Comparison of ENCODE assay signal across 26 cellular contexts in genomic region chr11:86294026-86294425, GRCh38. TPM values are rescaled to one million over a fixed set of nuclear protein-coding genes. Genes with fewer than 3 reads are reported as not detected.
DNase-seq lines count a peak whose midpoint lies in the region; ATAC-seq, FAIRE-seq and TF ChIP-seq lines count a peak whose summit lies in the region.
"Had no signal": no experiment of that assay in that cellular context is flagged by ENCODE, and none has a peak within 500 bp of the region (broad histone marks: within the 10 kb centered on the region; RNA-seq: fewer than 3 reads in every experiment).

No MANE protein-coding gene starts in this region.

- peaks cover 31% of the 10 kb centered on the region for H3K4me1 Mint-ChIP-seq in activated naive CD8-positive, alpha-beta T cell treated with anti-CD3 and anti-CD28 coated beads for 36 hours
- peaks cover 49% of the 10 kb centered on the region for H3K4me1 Mint-ChIP-seq in activated naive CD8-positive, alpha-beta T cell treated with anti-CD3 and anti-CD28 coated beads, Interleukin-2, amount 50 U/mL, for 24 hours
- H3K4me1 Mint-ChIP-seq in activated T-helper 1 cell treated with anti-CD3 and anti-CD28 coated beads, Interleukin-12 subunit alpha, Interleukin-12 subunit beta, Interleukin-2, Interleukin-4 antibody, amounts not matched to agents 30 ng/mL and 10 ng/mL and 1 ng/mL, durations not matched to agents 14 hours and 24 hours and 36 hours (ENCODE audit: low read depth): peaks cover 43% of the 10 kb centered on the region

- no peaks in the 10 kb centered on the region for H3K9me3 Mint-ChIP-seq in activated naive CD8-positive, alpha-beta T cell treated with anti-CD3 and anti-CD28 coated beads for 36 hours
- peaks cover 4% of the 10 kb centered on the region for H3K9me3 Mint-ChIP-seq in activated naive CD8-positive, alpha-beta T cell treated with anti-CD3 and anti-CD28 coated beads, Interleukin-2, amount 50 U/mL, for 24 hours
- no peaks in the 10 kb centered on the region for H3K9me3 Mint-ChIP-seq in activated T-helper 1 cell treated with anti-CD3 and anti-CD28 coated beads, Interleukin-12 subunit alpha, Interleukin-12 subunit beta, Interleukin-2, Interleukin-4 antibody, amounts not matched to agents 30 ng/mL and 10 ng/mL and 1 ng/mL, durations not matched to agents 14 hours and 24 hours and 36 hours

- ATAC-seq in activated naive CD8-positive, alpha-beta T cell treated with anti-CD3 and anti-CD28 coated beads, Interleukin-2, amount 50 U/mL, for 24 hours: no peak
- ATAC-seq: HepG2, K562, PC-3, Right ventricle myocardium inferior had no signal

- peak overlapping the region; percentile 12 for H3K27ac Mint-ChIP-seq in activated naive CD8-positive, alpha-beta T cell treated with anti-CD3 and anti-CD28 coated beads for 36 hours
- no peak overlapping the region for H3K27ac Mint-ChIP-seq in activated naive CD8-positive, alpha-beta T cell treated with anti-CD3 and anti-CD28 coated beads, Interleukin-2, amount 50 U/mL, for 24 hours
- H3K27ac Mint-ChIP-seq in activated T-helper 1 cell treated with anti-CD3 and anti-CD28 coated beads, Interleukin-12 subunit alpha, Interleukin-12 subunit beta, Interleukin-2, Interleukin-4 antibody, amounts not matched to agents 30 ng/mL and 10 ng/mL and 1 ng/mL, durations not matched to agents 14 hours and 24 hours and 36 hours: peak overlapping the region; percentile 36
- H3K27ac Mint-ChIP-seq: B cell had no signal

- no peak for TF ChIP-seq CTCF in fibroblast of the aortic adventitia (IDR thresholded peaks at IDR 0.05; ENCODE audit: insufficient read depth, low read length)

- no peak for FAIRE-seq in HTR-8/SVneo (lab: Jason Lieb, UNC)
- FAIRE-seq: HepG2, K562 had no signal

- H3K27me3 Mint-ChIP-seq in activated naive CD8-positive, alpha-beta T cell treated with anti-CD3 and anti-CD28 coated beads for 36 hours: no peaks in the 10 kb centered on the region
- no peaks in the 10 kb centered on the region for H3K27me3 Mint-ChIP-seq in activated naive CD8-positive, alpha-beta T cell treated with anti-CD3 and anti-CD28 coated beads, Interleukin-2, amount 50 U/mL, for 24 hours
- no peaks in the 10 kb centered on the region for H3K27me3 Mint-ChIP-seq in activated T-helper 1 cell treated with anti-CD3 and anti-CD28 coated beads, Interleukin-12 subunit alpha, Interleukin-12 subunit beta, Interleukin-2, Interleukin-4 antibody, amounts not matched to agents 30 ng/mL and 10 ng/mL and 1 ng/mL, durations not matched to agents 14 hours and 24 hours and 36 hours (ENCODE audit: insufficient read depth)
- H3K27me3 Mint-ChIP-seq: B cell had no signal

- no peak for DNase-seq in activated naive CD8-positive, alpha-beta T cell treated with anti-CD3 and anti-CD28 coated beads for 36 hours
- DNase-seq in activated naive CD8-positive, alpha-beta T cell treated with anti-CD3 and anti-CD28 coated beads, Interleukin-2, amount 50 U/mL, for 24 hours: no peak
- DNase-seq in GM04504 (ENCODE audit: low read depth) (peak; percentile 8), fibroblast of the aortic adventitia (ENCODE audit: low read depth) (peak; percentile 37), NCI-H146 treated with DMSO at 0.1 percent for 48 hours (lab: John Stamatoyannopoulos, UW; ENCODE audit: unreplicated experiment) (no peak), HTR-8/SVneo (ENCODE audit: insufficient read length, low spot score) (no peak), dermis blood vessel endothelial cell (no peak)
- DNase-seq in activated T-helper 1 cell treated with anti-CD3 and anti-CD28 coated beads, Interleukin-12 subunit alpha, Interleukin-12 subunit beta, Interleukin-2, Interleukin-4 antibody, amounts not matched to agents 30 ng/mL and 10 ng/mL and 1 ng/mL, durations not matched to agents 14 hours and 24 hours and 36 hours (ENCODE audit: low spot score): no peak
- DNase-seq: DMS153; DND-41; H7; Kasumi-1; MV-4-11; NCI-H1105; NCI-H146; NCI-H2029; NCI-H446; NCI-H524 treated with DMSO at 0.1 percent for 48 hours; NCI-H82; NK-92 treated with Interleukin-12 subunit alpha and Interleukin-12 subunit beta, amount 100 ng/mL, for 24 hours; PC-3; SJCRH30 had no signal

- H3K4me3 ChIP-seq in fibroblast of the aortic adventitia (ENCODE audit: low read depth, low read length): no peak overlapping the region
- H3K4me3 ChIP-seq: K562, SJCRH30 had no signal

- intact Hi-C loops in activated T-helper 1 cell treated with anti-CD3 and anti-CD28 coated beads, Interleukin-12 subunit alpha, Interleukin-12 subunit beta, Interleukin-2, Interleukin-4 antibody, amounts not matched to agents 30 ng/mL and 10 ng/mL and 1 ng/mL, durations not matched to agents 14 hours and 24 hours and 36 hours (cut with micrococcal nuclease): loop anchor here (5.0 kb wide), 1 partner anchor 123 kb away; no protein-coding TSS in a partner anchor

- no peak overlapping the region for H3K4me3 Mint-ChIP-seq in activated naive CD8-positive, alpha-beta T cell treated with anti-CD3 and anti-CD28 coated beads for 36 hours
- H3K4me3 Mint-ChIP-seq in activated naive CD8-positive, alpha-beta T cell treated with anti-CD3 and anti-CD28 coated beads, Interleukin-2, amount 50 U/mL, for 24 hours: no peak overlapping the region
- no peak overlapping the region for H3K4me3 Mint-ChIP-seq in activated T-helper 1 cell treated with anti-CD3 and anti-CD28 coated beads, Interleukin-12 subunit alpha, Interleukin-12 subunit beta, Interleukin-2, Interleukin-4 antibody, amounts not matched to agents 30 ng/mL and 10 ng/mL and 1 ng/mL, durations not matched to agents 14 hours and 24 hours and 36 hours
- H3K4me3 Mint-ChIP-seq: B cell had no signal

- peaks cover 19% of the 10 kb centered on the region for H3K36me3 Mint-ChIP-seq in activated naive CD8-positive, alpha-beta T cell treated with anti-CD3 and anti-CD28 coated beads for 36 hours
- peaks cover 12% of the 10 kb centered on the region for H3K36me3 Mint-ChIP-seq in activated naive CD8-positive, alpha-beta T cell treated with anti-CD3 and anti-CD28 coated beads, Interleukin-2, amount 50 U/mL, for 24 hours (ENCODE audit: low read depth)
- peaks cover 19% of the 10 kb centered on the region for H3K36me3 Mint-ChIP-seq in activated T-helper 1 cell treated with anti-CD3 and anti-CD28 coated beads, Interleukin-12 subunit alpha, Interleukin-12 subunit beta, Interleukin-2, Interleukin-4 antibody, amounts not matched to agents 30 ng/mL and 10 ng/mL and 1 ng/mL, durations not matched to agents 14 hours and 24 hours and 36 hours (ENCODE audit: low read depth)

RNA-seq across cellular contexts. Expression of gene HIKESHI, which starts 8.0 kb away (rescaled TPM):
- total RNA-seq in activated naive CD8-positive, alpha-beta T cell treated with anti-CD3 and anti-CD28 coated beads for 36 hours: 10 to 100 TPM; 52.9 to 57.0 TPM
- 54.2 and 56.4 TPM in 2 replicates for total RNA-seq in activated T-helper 1 cell treated with anti-CD3 and anti-CD28 coated beads, Interleukin-12 subunit alpha, Interleukin-12 subunit beta, Interleukin-2, Interleukin-4 antibody, amounts not matched to agents 30 ng/mL and 10 ng/mL and 1 ng/mL, durations not matched to agents 14 hours and 24 hours and 36 hours
- total RNA-seq in fibroblast of the aortic adventitia (ENCODE audit: low replicate concordance): 16.8 and 92.2 TPM in 2 replicates
- total RNA-seq in dermis blood vessel endothelial cell: 62.1 and 65.9 TPM in 2 replicates

RNA-seq across cellular contexts. Expression of gene EED, which starts 49.5 kb away (rescaled TPM):
- 10 to 100 TPM; 85.3 to 86.7 TPM for total RNA-seq in activated naive CD8-positive, alpha-beta T cell treated with anti-CD3 and anti-CD28 coated beads for 36 hours
- 279 and 294 TPM in 2 replicates for total RNA-seq in activated T-helper 1 cell treated with anti-CD3 and anti-CD28 coated beads, Interleukin-12 subunit alpha, Interleukin-12 subunit beta, Interleukin-2, Interleukin-4 antibody, amounts not matched to agents 30 ng/mL and 10 ng/mL and 1 ng/mL, durations not matched to agents 14 hours and 24 hours and 36 hours
- total RNA-seq in fibroblast of the aortic adventitia (ENCODE audit: low replicate concordance): 19.4 and 24.7 TPM in 2 replicates
- 17.6 and 21.4 TPM in 2 replicates for total RNA-seq in dermis blood vessel endothelial cell

Comparison
In these comparisons a context has a peak if more than half of its experiments do, and no peak if none do; other contexts are left out.
1. DNase-seq: peak in GM04504 (single experiment) and fibroblast of the aortic adventitia (single experiment); none in activated naive CD8-positive, alpha-beta T cell treated with anti-CD3 and anti-CD28 coated beads for 36 hours (single experiment), activated naive CD8-positive, alpha-beta T cell treated with anti-CD3 and anti-CD28 coated beads, Interleukin-2, amount 50 U/mL, for 24 hours (single experiment), activated T-helper 1 cell treated with anti-CD3 and anti-CD28 coated beads, Interleukin-12 subunit alpha, Interleukin-12 subunit beta, Interleukin-2, Interleukin-4 antibody, amounts not matched to agents 30 ng/mL and 10 ng/mL and 1 ng/mL, durations not matched to agents 14 hours and 24 hours and 36 hours (single experiment), NCI-H146 treated with DMSO at 0.1 percent for 48 hours (single experiment), HTR-8/SVneo (single experiment) and dermis blood vessel endothelial cell (single experiment).